ENCODE assay signal across 12 cellular contexts in genomic region chr10:42830237-42830636, GRCh38.
"Had no signal": no experiment of that assay in that cellular context is flagged by ENCODE, and none has a peak within 500 bp of the region (broad histone marks: within the 10 kb centered on the region; RNA-seq: fewer than 3 reads in every experiment).

No MANE protein-coding gene starts in this region.

- H3K4me1 Mint-ChIP-seq: activated CD8-positive, alpha-beta memory T cell treated with anti-CD3 and anti-CD28 coated beads, Interleukin-2, amount 10 ng/mL, durations not matched to agents 7 days and 5 days had no signal

- H3K4me3 Mint-ChIP-seq: activated CD4-positive, alpha-beta memory T cell treated with anti-CD3 and anti-CD28 coated beads for 36 hours; activated CD8-positive, alpha-beta memory T cell treated with anti-CD3 and anti-CD28 coated beads, Interleukin-2, amount 10 ng/mL, durations not matched to agents 7 days and 5 days; activated T-cell treated with anti-CD3 and anti-CD28 coated beads, Interleukin-2, amount 50 U/mL, for 24 hours; neural crest cell; T-cell had no signal

- H3K9me3 Mint-ChIP-seq: activated CD4-positive, alpha-beta memory T cell treated with anti-CD3 and anti-CD28 coated beads for 36 hours; activated naive CD4-positive, alpha-beta T cell treated with anti-CD3 and anti-CD28 coated beads, Interleukin-2, amount 50 U/mL, for 72 hours; activated T-cell treated with anti-CD3 and anti-CD28 coated beads, Interleukin-2, amount 50 U/mL, for 24 hours; neural crest cell; T-cell had no signal

- DNase-seq: activated CD4-positive, alpha-beta memory T cell treated with anti-CD3 and anti-CD28 coated beads for 36 hours; activated CD4-positive, alpha-beta T cell treated with anti-CD3 and anti-CD28 coated beads for 1 hour; activated CD8-positive, alpha-beta memory T cell treated with anti-CD3 and anti-CD28 coated beads, Interleukin-2, amount 10 ng/mL, durations not matched to agents 7 days and 5 days; activated effector memory CD4-positive, alpha-beta T cell treated with Interleukin-2 at 50 U/mL for 16 hours; activated T-cell treated with anti-CD3 and anti-CD28 coated beads, Interleukin-2, amount 50 U/mL, for 24 hours; kidney; stimulated activated CD4-positive, alpha-beta T cell treated with anti-CD3 and anti-CD28 coated beads, Interleukin-1b, Interleukin-23, amount 100 ng/mL, for 48 hours; stomach; T-cell; T-helper 9 cell had no signal

- H3K27me3 Mint-ChIP-seq: activated CD4-positive, alpha-beta memory T cell treated with anti-CD3 and anti-CD28 coated beads for 36 hours; activated CD8-positive, alpha-beta memory T cell treated with anti-CD3 and anti-CD28 coated beads, Interleukin-2, amount 10 ng/mL, durations not matched to agents 7 days and 5 days; activated T-cell treated with anti-CD3 and anti-CD28 coated beads, Interleukin-2, amount 50 U/mL, for 24 hours; T-cell had no signal

- H3K27ac Mint-ChIP-seq: activated CD4-positive, alpha-beta memory T cell treated with anti-CD3 and anti-CD28 coated beads for 36 hours; activated CD8-positive, alpha-beta memory T cell treated with anti-CD3 and anti-CD28 coated beads, Interleukin-2, amount 10 ng/mL, durations not matched to agents 7 days and 5 days; T-cell had no signal
